ENCODE assay signal across 1 cellular context in the genomic region with DNA sequence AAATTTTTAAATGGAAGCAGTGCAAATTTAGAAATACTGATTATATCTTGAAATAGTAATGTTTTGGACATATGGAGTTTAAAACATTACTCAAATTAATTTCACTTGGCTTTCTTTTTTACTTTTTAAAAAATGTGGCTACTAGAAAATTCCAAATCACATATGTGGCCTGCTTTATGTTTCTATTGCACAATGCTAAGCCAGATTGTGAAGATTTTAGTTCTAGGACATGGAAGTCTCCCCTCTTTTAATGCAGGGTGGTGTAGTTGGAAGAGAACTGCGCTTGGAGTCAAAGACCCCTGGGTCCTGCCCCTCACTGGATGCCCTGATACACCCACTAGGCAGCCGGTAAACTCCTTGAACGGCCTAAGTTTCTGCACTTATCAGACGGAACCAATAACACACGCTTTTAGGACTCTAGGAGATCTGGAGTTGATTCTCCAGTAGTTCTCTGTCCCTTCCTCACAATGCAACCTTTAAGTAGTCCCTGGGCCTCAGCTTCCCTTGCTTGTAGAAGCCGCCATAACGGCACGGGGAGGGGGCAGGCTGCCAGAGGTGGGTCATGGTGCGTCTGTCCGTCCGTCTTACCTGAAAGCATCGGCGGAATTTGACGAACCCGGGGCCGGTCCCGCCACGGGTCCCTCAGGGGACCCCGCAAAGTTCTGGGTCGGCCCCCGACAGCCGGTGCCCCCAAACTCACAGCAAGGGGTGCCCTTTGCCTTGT.
TF ChIP-seq lines count a peak whose summit lies in the region.

No MANE protein-coding gene starts in this region.

TF ChIP-seq in HCT116, 20 proteins besides CTCF, POLR2A, EP300 and RAD21 (continued from another document):
- TF ChIP-seq, protein P1, sequence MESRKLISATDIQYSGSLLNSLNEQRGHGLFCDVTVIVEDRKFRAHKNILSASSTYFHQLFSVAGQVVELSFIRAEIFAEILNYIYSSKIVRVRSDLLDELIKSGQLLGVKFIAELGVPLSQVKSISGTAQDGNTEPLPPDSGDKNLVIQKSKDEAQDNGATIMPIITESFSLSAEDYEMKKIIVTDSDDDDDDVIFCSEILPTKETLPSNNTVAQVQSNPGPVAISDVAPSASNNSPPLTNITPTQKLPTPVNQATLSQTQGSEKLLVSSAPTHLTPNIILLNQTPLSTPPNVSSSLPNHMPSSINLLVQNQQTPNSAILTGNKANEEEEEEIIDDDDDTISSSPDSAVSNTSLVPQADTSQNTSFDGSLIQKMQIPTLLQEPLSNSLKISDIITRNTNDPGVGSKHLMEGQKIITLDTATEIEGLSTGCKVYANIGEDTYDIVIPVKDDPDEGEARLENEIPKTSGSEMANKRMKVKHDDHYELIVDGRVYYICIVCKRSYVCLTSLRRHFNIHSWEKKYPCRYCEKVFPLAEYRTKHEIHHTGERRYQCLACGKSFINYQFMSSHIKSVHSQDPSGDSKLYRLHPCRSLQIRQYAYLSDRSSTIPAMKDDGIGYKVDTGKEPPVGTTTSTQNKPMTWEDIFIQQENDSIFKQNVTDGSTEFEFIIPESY (IDR thresholded peaks at IDR 0.05; ENCODE audit: extremely low read depth, insufficient replicate concordance, low read length) = no peak
- no peak for TF ChIP-seq SRF (IDR thresholded peaks at IDR 0.05; ENCODE audit: low read depth)
- no peak for TF ChIP-seq JUND (IDR thresholded peaks at IDR 0.05)
- TF ChIP-seq ELF1 (IDR thresholded peaks at IDR 0.05; ENCODE audit: borderline replicate concordance, low read depth) = no peak
- TF ChIP-seq, protein P2, sequence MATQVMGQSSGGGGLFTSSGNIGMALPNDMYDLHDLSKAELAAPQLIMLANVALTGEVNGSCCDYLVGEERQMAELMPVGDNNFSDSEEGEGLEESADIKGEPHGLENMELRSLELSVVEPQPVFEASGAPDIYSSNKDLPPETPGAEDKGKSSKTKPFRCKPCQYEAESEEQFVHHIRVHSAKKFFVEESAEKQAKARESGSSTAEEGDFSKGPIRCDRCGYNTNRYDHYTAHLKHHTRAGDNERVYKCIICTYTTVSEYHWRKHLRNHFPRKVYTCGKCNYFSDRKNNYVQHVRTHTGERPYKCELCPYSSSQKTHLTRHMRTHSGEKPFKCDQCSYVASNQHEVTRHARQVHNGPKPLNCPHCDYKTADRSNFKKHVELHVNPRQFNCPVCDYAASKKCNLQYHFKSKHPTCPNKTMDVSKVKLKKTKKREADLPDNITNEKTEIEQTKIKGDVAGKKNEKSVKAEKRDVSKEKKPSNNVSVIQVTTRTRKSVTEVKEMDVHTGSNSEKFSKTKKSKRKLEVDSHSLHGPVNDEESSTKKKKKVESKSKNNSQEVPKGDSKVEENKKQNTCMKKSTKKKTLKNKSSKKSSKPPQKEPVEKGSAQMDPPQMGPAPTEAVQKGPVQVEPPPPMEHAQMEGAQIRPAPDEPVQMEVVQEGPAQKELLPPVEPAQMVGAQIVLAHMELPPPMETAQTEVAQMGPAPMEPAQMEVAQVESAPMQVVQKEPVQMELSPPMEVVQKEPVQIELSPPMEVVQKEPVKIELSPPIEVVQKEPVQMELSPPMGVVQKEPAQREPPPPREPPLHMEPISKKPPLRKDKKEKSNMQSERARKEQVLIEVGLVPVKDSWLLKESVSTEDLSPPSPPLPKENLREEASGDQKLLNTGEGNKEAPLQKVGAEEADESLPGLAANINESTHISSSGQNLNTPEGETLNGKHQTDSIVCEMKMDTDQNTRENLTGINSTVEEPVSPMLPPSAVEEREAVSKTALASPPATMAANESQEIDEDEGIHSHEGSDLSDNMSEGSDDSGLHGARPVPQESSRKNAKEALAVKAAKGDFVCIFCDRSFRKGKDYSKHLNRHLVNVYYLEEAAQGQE (IDR thresholded peaks at IDR 0.05; ENCODE audit: low read depth) = no peak
- no peak for TF ChIP-seq ZNF274 (IDR thresholded peaks at IDR 0.05; ENCODE audit: low read depth, low read length)
- TF ChIP-seq CBX3 (IDR thresholded peaks at IDR 0.05; ENCODE audit: low read depth) = no peak
- no peak for TF ChIP-seq CEBPB (IDR thresholded peaks at IDR 0.05; ENCODE audit: low read depth)
- TF ChIP-seq, protein P3, sequence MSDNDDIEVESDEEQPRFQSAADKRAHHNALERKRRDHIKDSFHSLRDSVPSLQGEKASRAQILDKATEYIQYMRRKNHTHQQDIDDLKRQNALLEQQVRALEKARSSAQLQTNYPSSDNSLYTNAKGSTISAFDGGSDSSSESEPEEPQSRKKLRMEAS (IDR thresholded peaks at IDR 0.05) = no peak
